Comparison of ENCODE assay signal across 1 cellular context in the genomic region with DNA sequence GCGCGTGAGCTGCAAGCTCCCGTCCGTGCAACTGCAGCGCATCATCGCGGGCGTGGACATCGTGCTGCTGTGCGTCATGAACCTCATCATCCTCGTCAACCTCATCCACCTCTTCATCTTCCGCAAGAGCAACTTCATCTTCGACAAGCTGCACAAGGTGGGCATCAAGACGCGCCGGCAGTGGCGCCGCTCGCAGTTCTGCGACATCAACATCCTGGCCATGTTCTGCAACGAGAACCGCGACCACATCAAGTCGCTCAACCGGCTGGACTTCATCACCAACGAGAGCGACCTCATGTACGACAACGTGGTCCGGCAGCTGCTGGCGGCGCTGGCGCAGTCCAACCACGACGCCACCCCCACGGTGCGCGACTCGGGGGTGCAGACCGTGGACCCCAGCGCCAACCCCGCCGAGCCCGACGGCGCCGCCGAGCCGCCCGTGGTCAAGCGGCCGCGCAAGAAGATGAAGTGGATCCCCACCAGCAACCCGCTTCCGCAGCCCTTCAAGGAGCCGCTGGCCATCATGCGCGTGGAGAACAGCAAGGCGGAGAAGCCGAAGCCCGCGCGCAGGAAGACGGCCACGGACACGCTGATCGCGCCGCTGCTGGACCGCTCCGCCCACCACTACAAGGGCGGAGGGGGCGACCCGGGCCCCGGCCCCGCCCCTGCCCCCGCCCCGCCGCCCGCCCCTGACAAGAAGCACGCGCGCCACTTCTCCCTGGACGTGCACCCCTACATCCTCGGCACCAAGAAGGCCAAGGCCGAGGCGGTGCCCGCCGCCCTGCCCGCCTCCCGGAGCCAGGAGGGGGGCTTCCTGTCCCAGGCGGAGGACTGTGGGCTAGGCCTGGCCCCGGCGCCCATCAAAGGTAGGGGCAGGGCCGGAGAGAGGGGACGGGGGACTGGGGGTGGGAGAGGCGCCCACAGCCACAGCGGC.
TF ChIP-seq lines count a peak whose summit lies in the region.

No MANE protein-coding gene starts in this region.

TF ChIP-seq in GM23338, 12 proteins besides CTCF, POLR2A, EP300 and RAD21 (continued from another document):
- TF ChIP-seq, protein P1, sequence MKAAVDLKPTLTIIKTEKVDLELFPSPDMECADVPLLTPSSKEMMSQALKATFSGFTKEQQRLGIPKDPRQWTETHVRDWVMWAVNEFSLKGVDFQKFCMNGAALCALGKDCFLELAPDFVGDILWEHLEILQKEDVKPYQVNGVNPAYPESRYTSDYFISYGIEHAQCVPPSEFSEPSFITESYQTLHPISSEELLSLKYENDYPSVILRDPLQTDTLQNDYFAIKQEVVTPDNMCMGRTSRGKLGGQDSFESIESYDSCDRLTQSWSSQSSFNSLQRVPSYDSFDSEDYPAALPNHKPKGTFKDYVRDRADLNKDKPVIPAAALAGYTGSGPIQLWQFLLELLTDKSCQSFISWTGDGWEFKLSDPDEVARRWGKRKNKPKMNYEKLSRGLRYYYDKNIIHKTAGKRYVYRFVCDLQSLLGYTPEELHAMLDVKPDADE (IDR thresholded peaks at IDR 0.05), result no peak
